13 cellular contexts compared by ENCODE assay signal in the genomic region with DNA sequence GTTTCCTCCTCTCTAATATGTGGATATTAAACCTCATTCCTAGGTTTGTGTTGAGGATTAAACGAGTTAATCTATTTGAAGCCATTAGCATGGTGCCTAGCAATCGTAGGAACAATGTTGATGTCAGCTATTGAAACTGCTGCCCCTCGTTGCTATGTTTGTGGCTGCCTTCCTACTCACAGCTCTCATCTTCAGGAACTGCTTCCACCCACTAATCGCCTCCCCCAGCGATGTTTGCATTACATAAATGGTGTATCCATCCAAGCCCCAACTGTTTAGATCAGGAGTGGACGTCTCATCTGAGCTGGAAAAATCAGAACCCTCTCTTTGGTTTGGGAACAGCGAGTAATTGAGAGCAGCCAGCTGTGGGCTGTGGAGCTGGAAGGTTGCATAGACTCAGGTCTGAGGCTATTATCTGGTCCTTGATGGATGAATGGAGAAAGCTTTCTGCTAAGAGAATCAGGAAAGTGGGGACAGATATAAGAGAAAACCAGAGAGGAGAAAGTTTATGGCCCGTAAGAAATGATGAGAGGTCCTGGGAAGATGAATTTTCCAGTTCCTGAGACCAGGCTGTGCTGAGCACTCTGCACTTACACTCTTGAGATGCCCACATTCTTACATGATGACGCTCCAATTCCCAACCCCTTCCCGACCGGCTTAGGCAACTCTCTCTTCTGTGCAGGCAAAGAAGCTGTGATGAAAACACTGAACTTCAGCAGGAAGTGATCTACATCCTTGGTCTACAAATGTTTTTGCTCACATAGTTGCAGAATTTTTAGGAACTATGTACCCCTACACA.
DNase-seq lines count a peak whose midpoint lies in the region; ATAC-seq and TF ChIP-seq lines count a peak whose summit lies in the region.
"Had no signal": no experiment of that assay in that cellular context is flagged by ENCODE, and none has a peak within 500 bp of the region (broad histone marks: within the 10 kb centered on the region; RNA-seq: fewer than 3 reads in every experiment).

No MANE protein-coding gene starts in this region.

- in situ Hi-C loops in transverse colon (cut with MboI; ENCODE audit: low pct_ligation_motif_present in 1 of 4, low pct_unique_long_range_greater_than_20kb in 1 of 4, low sequenced_read_pairs in 3 of 4), result loop anchor here in 3 of 4 donors (10.0 to 25.0 kb wide), 2 partner anchors 595 to 602 kb away; a partner anchor contains a TSS

- POLR2A ChIA-PET in RWPE1 (lab: Yijun Ruan, JAX; ENCODE audit: low non-redundant PET), result no interaction called here

- no peaks in the 10 kb centered on the region for H3K36me3 ChIP-seq in transverse colon

- H3K9me3 ChIP-seq in transverse colon, result no peaks in the 10 kb centered on the region
- H3K9me3 ChIP-seq: Caco-2 had no signal

- H3K4me3 ChIP-seq in fibroblast of villous mesenchyme (ENCODE audit: low read depth, low read length) (no peak overlapping the region), retinal pigment epithelial cell (ENCODE audit: low read length) (no peak overlapping the region), transverse colon (no peak overlapping the region)

- CTCF ChIA-PET in RWPE1 (lab: Yijun Ruan, JAX), result interaction anchor here (0.6 to 1.5 kb wide), 2 partner anchors 14 to 222 kb away, joined by 3 to 4 read pairs; no protein-coding TSS in a partner anchor

- no peaks in the 10 kb centered on the region for H3K27me3 ChIP-seq in transverse colon

- intact Hi-C loops in transverse colon (cut with DNase I; ENCODE audit: low total_unique reads) (no loop called here), left colon (cut with DNase I, micrococcal nuclease) (no loop called here)

- no peak for ATAC-seq in left colon

- H3K27ac ChIP-seq in RWPE1, result no peak overlapping the region; the same call in 1 of the 2 replicates
- peak overlapping the region in 1 of 4 donors; percentile 24 for H3K27ac ChIP-seq in transverse colon

- no peak for TF ChIP-seq POLR2A in transverse colon (IDR thresholded peaks at IDR 0.05)

- no peak for TF ChIP-seq EP300 in transverse colon (IDR thresholded peaks at IDR 0.05; ENCODE audit: low read depth)

- WGBS in transverse colon (ENCODE audit: low coverage in 1 of 2), 2 donors, result 78 to 85% methylated on average over 6 to 11 of the region's 11 CpGs

- DNase-seq in GM03348 (ENCODE audit: low spot score), result peak; percentile 77
- peak; percentile 71 for DNase-seq in RWPE1 (ENCODE audit: low spot score)
- peak; percentile 77 for DNase-seq in fibroblast of villous mesenchyme (ENCODE audit: low read depth)
- DNase-seq in retinal pigment epithelial cell (ENCODE audit: low read depth), result peak; percentile 63
- DNase-seq in transverse colon, result no peak
- DNase-seq in activated CD4-positive, alpha-beta T cell treated with anti-CD3 and anti-CD28 coated beads, Interleukin-2, amount 50 U/mL, for 4 hours, result no peak
- no peak for DNase-seq in OCI-M1 (lab: John Stamatoyannopoulos, UW)
- no peak for DNase-seq in left colon
- DNase-seq: activated CD4-positive, alpha-beta memory T cell treated with anti-CD3 and anti-CD28 coated beads for 36 hours; Caco-2; effector CD4-positive, alpha-beta T cell; MV-4-11; stimulated activated CD4-positive, alpha-beta T cell treated with anti-CD3 and anti-CD28 coated beads, Interleukin-4, amount 100 ng/mL, for 1 hour had no signal

- TF ChIP-seq CTCF in RWPE1 (conservative IDR thresholded peaks at IDR 0.05; ENCODE audit: low read depth) (no peak), fibroblast of villous mesenchyme (IDR thresholded peaks at IDR 0.05; ENCODE audit: insufficient read depth, low read depth, low read length) (no peak), retinal pigment epithelial cell (conservative IDR thresholded peaks at IDR 0.05; ENCODE audit: low read depth, low read length) (no peak), transverse colon (IDR thresholded peaks at IDR 0.05) (no peak)

- H3K4me1 ChIP-seq in transverse colon, result peaks cover 0 to 5% (median 0%) of the 10 kb centered on the region in 4 donors
- H3K4me1 ChIP-seq: Caco-2 had no signal

Comparison
In these comparisons a context has a peak if more than half of its experiments do, and no peak if none do; other contexts are left out.
1. DNase-seq: peak in GM03348 (single experiment), RWPE1 (single experiment), fibroblast of villous mesenchyme (single experiment) and retinal pigment epithelial cell (single experiment); none in transverse colon (single experiment), activated CD4-positive, alpha-beta T cell treated with anti-CD3 and anti-CD28 coated beads, Interleukin-2, amount 50 U/mL, for 4 hours (0 of 2), OCI-M1 (single experiment) and left colon (0 of 2).